Comparison of ENCODE assay signal across 9 cellular contexts in the genomic region with DNA sequence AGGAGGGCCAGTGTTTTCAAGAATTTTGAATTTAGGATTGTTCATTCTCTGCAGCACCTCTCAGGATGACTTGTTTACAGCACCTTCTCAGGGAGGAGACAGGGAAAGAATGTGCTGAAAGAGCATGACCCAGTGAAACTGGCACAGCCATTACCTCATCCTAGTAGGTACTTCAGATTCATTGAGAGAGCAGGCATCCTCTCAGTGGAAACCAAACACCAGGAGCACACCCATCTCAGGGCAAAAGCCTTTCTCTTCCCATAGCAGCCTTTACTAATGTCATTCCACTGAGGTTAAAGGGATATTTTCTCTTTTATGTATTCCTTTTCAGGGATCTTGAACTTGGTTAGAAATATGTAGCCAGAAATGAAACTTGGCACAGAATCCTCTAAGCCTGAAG. TPM values are rescaled to one million over a fixed set of nuclear protein-coding genes. Genes with fewer than 3 reads are reported as not detected.
DNase-seq lines count a peak whose midpoint lies in the region; ATAC-seq, FAIRE-seq and TF ChIP-seq lines count a peak whose summit lies in the region.
"Had no signal": no experiment of that assay in that cellular context is flagged by ENCODE, and none has a peak within 500 bp of the region (broad histone marks: within the 10 kb centered on the region; RNA-seq: fewer than 3 reads in every experiment).

No MANE protein-coding gene starts in this region.

- H3K27me3 Mint-ChIP-seq in astrocyte (ENCODE audit: low read depth, unreplicated experiment): peaks cover 3% of the 10 kb centered on the region

- no peak for TF ChIP-seq POLR2A in right lobe of liver (IDR thresholded peaks at IDR 0.05)

- H4K20me1 ChIP-seq in astrocyte (ENCODE audit: insufficient read depth, low read length): no peaks in the 10 kb centered on the region

- no peak overlapping the region for H3K27ac ChIP-seq in astrocyte (ENCODE audit: low read depth, low read length)
- H3K27ac ChIP-seq in right lobe of liver: no peak overlapping the region

- H3K27ac Mint-ChIP-seq in astrocyte (ENCODE audit: unreplicated experiment): peak overlapping the region; percentile 16
- H3K27ac Mint-ChIP-seq: CD4-positive, alpha-beta memory T cell had no signal

- H3K9me3 Mint-ChIP-seq in astrocyte (ENCODE audit: unreplicated experiment): no peaks in the 10 kb centered on the region

- H3K4me2 ChIP-seq in astrocyte (ENCODE audit: low read length): peak overlapping the region; percentile 35

- H3K79me2 ChIP-seq in astrocyte (ENCODE audit: insufficient read depth, low read length): no peaks in the 10 kb centered on the region

- H3K36me3 Mint-ChIP-seq in astrocyte (ENCODE audit: low read depth, unreplicated experiment): no peaks in the 10 kb centered on the region
- H3K36me3 Mint-ChIP-seq: CD4-positive, alpha-beta memory T cell had no signal

- H3K4me3 ChIP-seq in astrocyte (ENCODE audit: insufficient read depth, low read depth, low read length): no peak overlapping the region
- H3K4me3 ChIP-seq in right lobe of liver: no peak overlapping the region

- no peak for FAIRE-seq in astrocyte (lab: Jason Lieb, UNC)

- intact Hi-C loops in Right ventricle myocardium superior (cut with DNase I) (loop anchor here (10.0 kb wide), 1 partner anchor 138 kb away; no protein-coding TSS in a partner anchor), right lobe of liver (cut with DNase I) (no loop called here)

- DNase-seq in DMS153 (lab: John Stamatoyannopoulos, UW) (peak; percentile 91), NCI-H2107 treated with DMSO at 0.1 percent for 48 hours (lab: John Stamatoyannopoulos, UW; ENCODE audit: unreplicated experiment) (peak; percentile 73), astrocyte (ENCODE audit: low read depth) (peak; percentile 51), islet precursor cell (peak; percentile 84), Right ventricle myocardium superior (no peak), right lobe of liver (no peak), mesenteric fat pad (ENCODE audit: low spot score) (no peak)
- DNase-seq: CD4-positive, alpha-beta memory T cell had no signal

- H3K4me1 ChIP-seq in astrocyte (ENCODE audit: insufficient read depth, low read length) (peaks cover 1% of the 10 kb centered on the region), right lobe of liver (peaks cover 0 to 5% (median 0%) of the 10 kb centered on the region in 4 donors)

- TF ChIP-seq CTCF in astrocyte (IDR thresholded peaks at IDR 0.05; ENCODE audit: insufficient read depth, low read depth, low read length) (no peak), right lobe of liver (IDR thresholded peaks at IDR 0.05) (no peak)

- ATAC-seq in HG03342 (IDR thresholded peaks at IDR 0.05; ENCODE audit: unreplicated experiment): no peak
- no peak for ATAC-seq in Right ventricle myocardium superior (ENCODE audit: poor library complexity)
- ATAC-seq in right lobe of liver: no peak

- H3K36me3 ChIP-seq in astrocyte (ENCODE audit: insufficient read depth, low read length): no peaks in the 10 kb centered on the region
- H3K36me3 ChIP-seq in right lobe of liver: no peaks in the 10 kb centered on the region

- H3K27me3 ChIP-seq in astrocyte (ENCODE audit: insufficient read depth, low read length) (no peaks in the 10 kb centered on the region), right lobe of liver (no peaks in the 10 kb centered on the region)

- H2AFZ ChIP-seq in astrocyte (ENCODE audit: low read depth, low read length): no peak overlapping the region

- H3K9me3 ChIP-seq in astrocyte (ENCODE audit: insufficient read depth, low read depth, low read length): no peaks in the 10 kb centered on the region
- H3K9me3 ChIP-seq in right lobe of liver: no peaks in the 10 kb centered on the region

- peaks cover 13% of the 10 kb centered on the region for H3K4me1 Mint-ChIP-seq in astrocyte (ENCODE audit: low read depth, unreplicated experiment)

- H3K4me3 Mint-ChIP-seq in astrocyte (ENCODE audit: unreplicated experiment): no peak overlapping the region
- H3K4me3 Mint-ChIP-seq: CD4-positive, alpha-beta memory T cell had no signal

- H3K9ac ChIP-seq in astrocyte (ENCODE audit: low read length): no peak overlapping the region

RNA-seq across cellular contexts. Expression of a gene that starts 2.6 kb away (rescaled TPM):
- total RNA-seq in astrocyte (11.8 and 15.9 TPM in 2 replicates), Right ventricle myocardium superior (2.8 TPM), right lobe of liver (10 to 100 TPM in 1 of 6 experiments, 1 to 10 TPM in 5; 2.0 to 11.4 (median 3.6) TPM), mesenteric fat pad (3.4 TPM)

Comparison
In these comparisons a context has a peak if more than half of its experiments do, and no peak if none do; other contexts are left out.
1. DNase-seq: peak in DMS153 (single experiment), NCI-H2107 treated with DMSO at 0.1 percent for 48 hours (single experiment), astrocyte (single experiment) and islet precursor cell (single experiment); none in Right ventricle myocardium superior (single experiment), right lobe of liver (0 of 3) and mesenteric fat pad (single experiment).